In the genomic region with DNA sequence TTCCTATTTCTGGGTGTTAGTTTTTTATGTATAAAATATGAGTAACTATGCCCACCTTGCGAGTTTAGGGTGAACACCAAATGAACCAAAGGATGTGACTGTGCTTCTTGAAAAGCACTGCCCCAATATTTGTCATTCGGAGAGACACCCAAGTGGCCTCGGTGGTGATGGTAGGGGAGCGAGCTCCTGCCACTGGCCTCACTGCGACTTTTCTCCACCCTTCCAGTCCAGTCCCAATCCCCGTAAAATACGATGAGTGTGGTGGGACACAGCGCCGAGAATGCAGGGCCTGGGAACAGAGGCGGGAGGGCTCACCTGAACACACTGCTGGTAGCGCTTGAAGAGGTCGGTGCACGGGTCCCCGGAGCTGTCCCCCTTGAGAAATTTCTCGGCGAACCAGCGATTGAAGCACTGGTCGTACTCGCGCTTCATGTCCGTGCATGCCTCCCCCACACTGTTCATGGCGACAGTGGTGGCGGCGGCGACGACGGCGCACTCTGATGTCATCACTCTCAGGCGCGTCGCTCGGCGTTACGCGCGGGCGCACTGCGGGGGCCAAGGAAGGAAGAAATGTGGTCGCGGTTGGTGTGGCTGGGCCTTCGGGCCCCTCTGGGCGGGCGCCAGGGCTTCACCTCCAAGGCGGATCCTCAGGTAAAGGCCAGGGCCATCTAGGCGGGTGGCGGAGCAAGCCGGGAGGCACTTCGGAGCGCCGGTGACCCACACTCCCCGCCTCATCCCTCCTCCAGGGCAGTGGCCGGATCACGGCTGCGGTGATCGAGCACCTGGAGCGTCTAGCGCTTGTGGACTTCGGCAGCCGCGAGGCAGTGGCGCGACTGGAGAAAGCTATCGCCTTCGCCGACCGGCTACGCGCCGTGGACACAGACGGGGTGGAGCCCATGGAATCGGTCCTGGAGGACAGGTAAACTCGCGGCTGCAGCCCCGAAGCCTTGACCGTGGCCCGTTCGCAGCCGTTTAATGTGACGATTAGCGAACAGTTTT, we compare ENCODE assay signal across 8 cellular contexts. TPM values are rescaled to one million over a fixed set of nuclear protein-coding genes. Genes with fewer than 3 reads are reported as not detected.
DNase-seq lines count a peak whose midpoint lies in the region; ATAC-seq, FAIRE-seq and TF ChIP-seq lines count a peak whose summit lies in the region.

A gene with protein sequence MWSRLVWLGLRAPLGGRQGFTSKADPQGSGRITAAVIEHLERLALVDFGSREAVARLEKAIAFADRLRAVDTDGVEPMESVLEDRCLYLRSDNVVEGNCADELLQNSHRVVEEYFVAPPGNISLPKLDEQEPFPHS (plus strand): TSS at position 534 of the 999 bp plus-strand sequence. CDS start 37 bp downstream, at position 571.
A gene (minus strand): TSS at position 474 of the 999 bp plus-strand sequence. CDS start 12 bp downstream, at position 462.

- 0% methylated on average over 80 of the region's 80 CpGs for WGBS in pancreas, 2 donors

- no peaks in the 10 kb centered on the region for H3K27me3 Mint-ChIP-seq in activated naive CD8-positive, alpha-beta T cell

- DNase-seq in NB4 (ENCODE audit: low read depth) = peak; percentile 97
- peak; percentile 93 for DNase-seq in Right ventricle myocardium inferior (ENCODE audit: missing footprints)
- peak; percentile 81 to 95 (median 84) for DNase-seq in pancreas
- DNase-seq in tibial artery = peak; percentile 73 to 90

- peak within 1 kb of the TSS; percentile 72 for H2AFZ ChIP-seq in SU-DHL-6 (ENCODE audit: low read depth, low read length, severe bottlenecking)

- H3K9ac ChIP-seq in SU-DHL-6 (ENCODE audit: low read length) = peak within 1 kb of the TSS; percentile 90

- H3K36me3 ChIP-seq in SU-DHL-6 (ENCODE audit: low read length) = 0 out of 2 replicates have a peak, but pooled peaks cover 4% of the 10 kb centered on the region
- peaks cover 0 to 29% (median 0%) of the 10 kb centered on the region in 3 donors for H3K36me3 ChIP-seq in pancreas
- H3K36me3 ChIP-seq in tibial artery = peaks cover 13 to 43% (median 20%) of the 10 kb centered on the region in 3 donors

- H3K36me3 Mint-ChIP-seq in activated naive CD8-positive, alpha-beta T cell = peaks cover 3% of the 10 kb centered on the region

- H3K4me2 ChIP-seq in SU-DHL-6 (ENCODE audit: low read depth, low read length, poor library complexity, severe bottlenecking) = peak within 1 kb of the TSS; percentile 78

- ATAC-seq in HG02571 (IDR thresholded peaks at IDR 0.05; ENCODE audit: unreplicated experiment) (peak; percentile 84), Right ventricle myocardium inferior (peak; percentile 98), pancreas (peak; percentile 93 to 98 (median 96))

- H3K4me3 Mint-ChIP-seq in activated naive CD8-positive, alpha-beta T cell = peak within 1 kb of the TSS; percentile 97

- no peaks in the 10 kb centered on the region for H4K20me1 ChIP-seq in SU-DHL-6 (ENCODE audit: low read depth, low read length)

- H3K4me3 ChIP-seq in NB4 (ENCODE audit: low read depth, low read length) (peak within 1 kb of the TSS; percentile 77), SU-DHL-6 (ENCODE audit: insufficient read depth, low read length, poor library complexity, severe bottlenecking) (peak within 1 kb of the TSS; percentile 91), pancreas (peak within 1 kb of the TSS; percentile 70 to 97 (median 85)), tibial artery (peak within 1 kb of the TSS; percentile 78 to 95)

- H3F3A ChIP-seq in SU-DHL-6 (ENCODE audit: insufficient read depth) = peaks cover 18% of the 10 kb centered on the region

- intact Hi-C loops in Right ventricle myocardium inferior (cut with DNase I) (loop anchor here (5.0 kb wide), 1 partner anchor 51 kb away; a partner anchor contains a TSS), pancreas (cut with DNase I) (no loop called here), tibial artery (cut with DNase I; ENCODE audit: low total_unique reads) (no loop called here)

- FAIRE-seq in pancreas (lab: Jason Lieb, UNC) = no peak

- H3K4me1 ChIP-seq in pancreas (peaks cover 6 to 22% (median 11%) of the 10 kb centered on the region in 3 donors), tibial artery (peaks cover 0 to 23% (median 20%) of the 10 kb centered on the region in 4 donors)

- peaks cover 38% of the 10 kb centered on the region for H3K4me1 Mint-ChIP-seq in activated naive CD8-positive, alpha-beta T cell (ENCODE audit: low read depth)

- TF ChIP-seq CTCF in NB4 (IDR thresholded peaks at IDR 0.05; ENCODE audit: low read depth, low read length) = no peak
- TF ChIP-seq CTCF in SU-DHL-6 (IDR thresholded peaks at IDR 0.05; ENCODE audit: insufficient read depth, low read length, poor library complexity, severe bottlenecking) = no peak
- TF ChIP-seq CTCF in pancreas (IDR thresholded peaks at IDR 0.05) = no peak
- TF ChIP-seq CTCF in tibial artery (IDR thresholded peaks at IDR 0.05) = no peak

- H3K27ac ChIP-seq in SU-DHL-6 (ENCODE audit: low read depth, low read length) (peak within 1 kb of the TSS; percentile 74), pancreas (peak within 1 kb of the TSS; percentile 89 to 94 (median 92)), tibial artery (peak within 1 kb of the TSS; percentile 84 to 90)

- no peaks in the 10 kb centered on the region for H3K9me3 Mint-ChIP-seq in activated naive CD8-positive, alpha-beta T cell (ENCODE audit: low read depth)

- H3K9me2 ChIP-seq in SU-DHL-6 (replicated peaks; ENCODE audit: insufficient read depth, low read length) = no peaks in the 10 kb centered on the region

- no peaks in the 10 kb centered on the region for H3K27me3 ChIP-seq in SU-DHL-6 (ENCODE audit: low read length)
- no peaks in the 10 kb centered on the region for H3K27me3 ChIP-seq in pancreas
- H3K27me3 ChIP-seq in tibial artery = no peaks in the 10 kb centered on the region

- H3K9me3 ChIP-seq in SU-DHL-6 (ENCODE audit: insufficient read depth, low read length) (no peaks in the 10 kb centered on the region), pancreas (no peaks in the 10 kb centered on the region), tibial artery (no peaks in the 10 kb centered on the region)

- TF ChIP-seq POLR2A in GM10847 (IDR thresholded peaks at IDR 0.05; ENCODE audit: extremely low read depth, insufficient read length) (peak; percentile 79), NB4 (IDR thresholded peaks at IDR 0.05; ENCODE audit: extremely low read depth, insufficient read length) (peak; percentile 97)

- peaks cover 51% of the 10 kb centered on the region for H3K79me2 ChIP-seq in SU-DHL-6 (ENCODE audit: insufficient read depth, low read length)

- H3K27ac Mint-ChIP-seq in activated naive CD8-positive, alpha-beta T cell = peak within 1 kb of the TSS; percentile 98

RNA-seq across cellular contexts. Expression of the first gene that starts in this region (rescaled TPM):
- total RNA-seq in Right ventricle myocardium inferior = 12.1 TPM
- total RNA-seq in pancreas = 10 to 100 TPM; 18.3 to 32.7 (median 27.6) TPM
- polyA plus RNA-seq in pancreas = 10 to 100 TPM in 1 of 2 donors, 1 to 10 TPM in 1; 8.6 to 12.3 TPM

RNA-seq across cellular contexts. Expression of the second gene that starts in this region (rescaled TPM):
- 16.1 TPM for total RNA-seq in Right ventricle myocardium inferior
- 10 to 100 TPM; 13.9 to 25.8 (median 15.4) TPM for total RNA-seq in pancreas
- 10 to 100 TPM; 16.3 to 23.8 TPM for polyA plus RNA-seq in pancreas

Comparison
In these comparisons a context has a peak if more than half of its experiments do, and no peak if none do; other contexts are left out.
1. Peak in every context shown above with its lines: DNase-seq, ATAC-seq, H3K4me3 ChIP-seq and H3K27ac ChIP-seq.